2 cellular contexts compared by ENCODE assay signal in genomic region chr14:105075364-105076295, GRCh38.
TF ChIP-seq lines count a peak whose summit lies in the region.

No MANE protein-coding gene starts in this region.

TF ChIP-seq in A549, 52 proteins besides CTCF, POLR2A, EP300 and RAD21:
- TF ChIP-seq MYC (IDR thresholded peaks at IDR 0.05; ENCODE audit: borderline replicate concordance, low read length) (no peak), RFX5 (IDR thresholded peaks at IDR 0.05) (no peak), KDM5A (IDR thresholded peaks at IDR 0.05) (no peak), ZFP36 (IDR thresholded peaks at IDR 0.05; ENCODE audit: borderline replicate concordance, partially characterized antibody) (no peak), CHD4 (IDR thresholded peaks at IDR 0.05; ENCODE audit: borderline replicate concordance) (no peak), JUN (IDR thresholded peaks at IDR 0.05) (no peak), HES2 (IDR thresholded peaks at IDR 0.05) (no peak), NR3C1 (IDR thresholded peaks at IDR 0.05) (no peak), PHF8 (IDR thresholded peaks at IDR 0.05; ENCODE audit: borderline replicate concordance, low read depth) (no peak), TP53 (CRISPR knock-in tag; IDR thresholded peaks at IDR 0.05) (no peak)

TF ChIP-seq in IMR-90, 13 proteins besides CTCF, POLR2A, EP300 and RAD21:
- TF ChIP-seq MAFK (IDR thresholded peaks at IDR 0.05; ENCODE audit: low read depth, low read length) (no peak), ELK1 (IDR thresholded peaks at IDR 0.05; ENCODE audit: borderline replicate concordance, low read depth, low read length) (no peak), NFE2L2 (IDR thresholded peaks at IDR 0.05; ENCODE audit: low read depth, low read length) (no peak), CHD1 (IDR thresholded peaks at IDR 0.05; ENCODE audit: low read depth, low read length) (no peak), CEBPB (IDR thresholded peaks at IDR 0.05; ENCODE audit: low read depth, low read length) (no peak), USF2 (IDR thresholded peaks at IDR 0.05; ENCODE audit: low read depth, low read length) (no peak), RCOR1 (IDR thresholded peaks at IDR 0.05; ENCODE audit: insufficient replicate concordance, low read length) (no peak), MXI1 (IDR thresholded peaks at IDR 0.05; ENCODE audit: borderline replicate concordance, low read depth, low read length) (no peak), BHLHE40 (IDR thresholded peaks at IDR 0.05; ENCODE audit: low read depth, low read length) (no peak), SMC3 (IDR thresholded peaks at IDR 0.05; ENCODE audit: low read depth, low read length) (no peak), FOS (IDR thresholded peaks at IDR 0.05; ENCODE audit: low read depth, low read length) (no peak), MAZ (IDR thresholded peaks at IDR 0.05; ENCODE audit: borderline replicate concordance, low read depth, low read length) (no peak), RFX5 (IDR thresholded peaks at IDR 0.05; ENCODE audit: low read depth, low read length) (no peak)
